Comparison of ENCODE assay signal across 16 cellular contexts in the genomic region with DNA sequence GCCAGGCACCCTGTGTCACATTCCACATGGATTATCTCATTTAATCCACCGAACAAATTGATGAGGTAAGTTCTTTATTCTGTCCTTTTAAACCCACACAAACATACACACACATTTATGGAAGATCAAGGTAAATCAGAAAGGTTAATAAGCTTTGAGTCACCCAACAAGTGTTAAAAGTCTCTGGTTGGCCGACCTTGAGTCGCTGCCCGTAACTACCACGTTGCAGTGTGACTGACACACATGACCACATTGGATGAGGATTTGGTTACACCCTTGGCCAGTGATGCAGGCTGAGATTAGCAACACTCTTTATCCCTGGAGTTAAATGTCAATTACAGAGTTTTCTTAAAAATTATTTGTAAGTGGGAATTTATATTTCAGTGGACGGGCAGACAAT. TPM values are rescaled to one million over a fixed set of nuclear protein-coding genes. Genes with fewer than 3 reads are reported as not detected.
A peak's percentile ranks its signal among the peaks of the same experiment; 100 is the strongest.
DNase-seq lines count a peak whose midpoint lies in the region; ATAC-seq and TF ChIP-seq lines count a peak whose summit lies in the region.
"Had no signal": no experiment of that assay in that cellular context is flagged by ENCODE, and none has a peak within 500 bp of the region (broad histone marks: within the 10 kb centered on the region; RNA-seq: fewer than 3 reads in every experiment).

No MANE protein-coding gene starts in this region.

- TF ChIP-seq CTCF in DOHH2 (IDR thresholded peaks at IDR 0.05; ENCODE audit: low read depth, low read length, poor library complexity, severe bottlenecking): no peak

- peaks cover 98% of the 10 kb centered on the region for H3K79me2 ChIP-seq in DOHH2 (ENCODE audit: control insufficient read depth, low read length)

- peaks cover 85% of the 10 kb centered on the region for H3K36me3 ChIP-seq in DOHH2 (ENCODE audit: control insufficient read depth, low read length)

- ATAC-seq in GM21381 (IDR thresholded peaks at IDR 0.05; ENCODE audit: unreplicated experiment) (peak; percentile 33), HG03460 (IDR thresholded peaks at IDR 0.05; ENCODE audit: unreplicated experiment) (peak; percentile 41), T-cell (replicated peaks in 1 of 4) (no peak)
- ATAC-seq: activated T-helper 17 cell treated with anti-CD3 and anti-CD28 coated beads, Interleukin-2, amount 50 U/mL, for 72 hours had no signal

- peaks cover 99% of the 10 kb centered on the region for H3K4me1 ChIP-seq in DOHH2 (ENCODE audit: control insufficient read depth, low read length)

- H3K9me3 Mint-ChIP-seq in T-cell: no peaks in the 10 kb centered on the region
- H3K9me3 Mint-ChIP-seq: activated T-helper 17 cell treated with anti-CD3 and anti-CD28 coated beads, Interleukin-2, amount 50 U/mL, for 72 hours had no signal

- CTCF ChIA-PET in T-cell (lab: Charles Lee): no interaction called here

- H3K27ac ChIP-seq in DOHH2 (ENCODE audit: low read depth, low read length): peak overlapping the region; percentile 98
- H3K27ac ChIP-seq: esophagus muscularis mucosa, neutrophil, VCaP had no signal

- H3K27me3 ChIP-seq in DOHH2 (ENCODE audit: control insufficient read depth, low read length): no peaks in the 10 kb centered on the region
- H3K27me3 ChIP-seq: esophagus muscularis mucosa, neutrophil had no signal

- POLR2A ChIA-PET in T-cell (lab: Charles Lee): interaction anchor here in 1 of 2 donors (0.5 kb wide), 1 partner anchor 15 kb away, joined by 11 read pairs; no protein-coding TSS in a partner anchor

- H3K27ac Mint-ChIP-seq in T-cell: no peak overlapping the region
- H3K27ac Mint-ChIP-seq: activated T-helper 17 cell treated with anti-CD3 and anti-CD28 coated beads, Interleukin-2, amount 50 U/mL, for 72 hours had no signal

- peak overlapping the region; percentile 95 for H3K4me2 ChIP-seq in DOHH2 (ENCODE audit: low read length)

- H3K4me3 Mint-ChIP-seq in T-cell: no peak overlapping the region
- H3K4me3 Mint-ChIP-seq: activated T-helper 17 cell treated with anti-CD3 and anti-CD28 coated beads, Interleukin-2, amount 50 U/mL, for 72 hours had no signal

- no peaks in the 10 kb centered on the region for H4K20me1 ChIP-seq in DOHH2 (ENCODE audit: control insufficient read depth, insufficient read depth, low read depth, low read length)

- no peaks in the 10 kb centered on the region for H3K27me3 Mint-ChIP-seq in T-cell
- H3K27me3 Mint-ChIP-seq: activated T-helper 17 cell treated with anti-CD3 and anti-CD28 coated beads, Interleukin-2, amount 50 U/mL, for 72 hours had no signal

- peaks cover 40% of the 10 kb centered on the region for H3F3A ChIP-seq in DOHH2 (ENCODE audit: control insufficient read depth, insufficient read depth)

- H3K9me2 ChIP-seq in DOHH2 (replicated peaks; ENCODE audit: control insufficient read depth, low read length): no peaks in the 10 kb centered on the region

- peaks cover 3 to 18% (median 7%) of the 10 kb centered on the region in 3 donors for H3K4me1 Mint-ChIP-seq in T-cell

- H3K4me3 ChIP-seq in DOHH2 (ENCODE audit: low read length): peak overlapping the region; percentile 70
- H3K4me3 ChIP-seq: esophagus muscularis mucosa had no signal

- peaks cover 36% of the 10 kb centered on the region for H3K36me3 Mint-ChIP-seq in T-cell

- H3K9me3 ChIP-seq in DOHH2 (ENCODE audit: control insufficient read depth, insufficient read depth, low read length): no peaks in the 10 kb centered on the region
- H3K9me3 ChIP-seq: esophagus muscularis mucosa, neutrophil had no signal

- DNase-seq in germinal center (ENCODE audit: low spot score) (peak; percentile 64), GF-D8 (lab: John Stamatoyannopoulos, UW) (no peak), T-cell (no peak), NCI-H2107 treated with DMSO at 0.1 percent for 48 hours (lab: John Stamatoyannopoulos, UW; ENCODE audit: unreplicated experiment) (no peak)
- no peak for DNase-seq in activated CD8-positive, alpha-beta memory T cell treated with anti-CD3 and anti-CD28 coated beads, Interleukin-2, amount 50 U/mL, for 48 hours
- DNase-seq: KG1; NCI-H2081 treated with DMSO at 0.1 percent for 48 hours; SHP77; stimulated activated CD4-positive, alpha-beta T cell treated with anti-CD3 and anti-CD28 coated beads, Interleukin-1b, Interleukin-23, amount 100 ng/mL, for 48 hours had no signal

RNA-seq across cellular contexts. Expression of gene FOXP1, which starts 19.2 kb away (rescaled TPM):
- total RNA-seq in T-cell: 100 to 1,000 TPM; 258 to 586 (median 290) TPM

Comparison
In these comparisons a context has a peak if more than half of its experiments do, and no peak if none do; other contexts are left out.
1. ATAC-seq: peak in GM21381 (single experiment) and HG03460 (single experiment); none in T-cell (0 of 4).